ENCODE assay signal across 35 cellular contexts in genomic region chr1:92690212-92690906, GRCh38.
"Had no signal": no experiment of that assay in that cellular context is flagged by ENCODE, and none has a peak within 500 bp of the region (broad histone marks: within the 10 kb centered on the region; RNA-seq: fewer than 3 reads in every experiment).

No MANE protein-coding gene starts in this region.

- H3K9me3 Mint-ChIP-seq: activated B cell treated with CpG ODN at 0.5 μM for 24 hours; activated CD4-positive, alpha-beta memory T cell treated with anti-CD3 and anti-CD28 coated beads, Interleukin-2, amount 10 ng/mL, durations not matched to agents 7 days and 5 days; activated naive CD4-positive, alpha-beta T cell treated with anti-CD3 and anti-CD28 coated beads, Interleukin-2, amount 50 U/mL, for 24 hours; activated T-helper 17 cell treated with anti-CD3 and anti-CD28 coated beads, Interleukin-2, amount 50 U/mL, for 72 hours had no signal

- H3K4me3 Mint-ChIP-seq: activated B cell treated with CpG ODN at 0.5 μM for 24 hours; activated CD4-positive, alpha-beta memory T cell treated with anti-CD3 and anti-CD28 coated beads, Interleukin-2, amount 10 ng/mL, durations not matched to agents 7 days and 5 days; activated CD8-positive, alpha-beta memory T cell treated with anti-CD3 and anti-CD28 coated beads, Interleukin-2, amount 10 ng/mL, durations not matched to agents 7 days and 5 days; activated naive CD4-positive, alpha-beta T cell treated with anti-CD3 and anti-CD28 coated beads, Interleukin-2, amount 50 U/mL, for 24 hours; activated T-cell treated with anti-CD3 and anti-CD28 coated beads, Interleukin-2, amount 50 U/mL, for 72 hours; activated T-helper 17 cell treated with anti-CD3 and anti-CD28 coated beads, Interleukin-2, amount 50 U/mL, for 72 hours had no signal

- H3K9me3 ChIP-seq: adrenal gland, body of pancreas, breast epithelium, Peyer's patch, SJSA1 had no signal

- H3K27ac Mint-ChIP-seq: activated B cell treated with CpG ODN at 0.5 μM for 24 hours; activated CD4-positive, alpha-beta memory T cell treated with anti-CD3 and anti-CD28 coated beads, Interleukin-2, amount 10 ng/mL, durations not matched to agents 7 days and 5 days; activated CD8-positive, alpha-beta memory T cell treated with anti-CD3 and anti-CD28 coated beads, Interleukin-2, amount 10 ng/mL, durations not matched to agents 7 days and 5 days; activated naive CD4-positive, alpha-beta T cell treated with anti-CD3 and anti-CD28 coated beads, Interleukin-2, amount 50 U/mL, for 24 hours; activated T-cell treated with anti-CD3 and anti-CD28 coated beads, Interleukin-2, amount 50 U/mL, for 72 hours; activated T-helper 17 cell treated with anti-CD3 and anti-CD28 coated beads, Interleukin-2, amount 50 U/mL, for 72 hours had no signal

- H3K4me3 ChIP-seq: adrenal gland, body of pancreas, breast epithelium, Peyer's patch, SJSA1 had no signal

- H3K36me3 Mint-ChIP-seq: activated CD8-positive, alpha-beta memory T cell treated with anti-CD3 and anti-CD28 coated beads, Interleukin-2, amount 10 ng/mL, durations not matched to agents 7 days and 5 days had no signal

- H3K4me1 ChIP-seq: body of pancreas, breast epithelium, Peyer's patch, SJSA1 had no signal

- H3K36me3 ChIP-seq: breast epithelium had no signal

- H3K27me3 ChIP-seq: adrenal gland, body of pancreas, breast epithelium, Peyer's patch, SJSA1 had no signal

- H3K27ac ChIP-seq: adrenal gland, body of pancreas, breast epithelium, Peyer's patch, SJSA1, VCaP had no signal

- ATAC-seq: activated CD8-positive, alpha-beta memory T cell treated with anti-CD3 and anti-CD28 coated beads, Interleukin-2, amount 10 ng/mL, durations not matched to agents 7 days and 5 days; activated T-cell treated with anti-CD3 and anti-CD28 coated beads, Interleukin-2, amount 50 U/mL, for 72 hours; activated T-helper 17 cell treated with anti-CD3 and anti-CD28 coated beads, Interleukin-2, amount 50 U/mL, for 72 hours; body of pancreas had no signal

- H3K27me3 Mint-ChIP-seq: activated B cell treated with CpG ODN at 0.5 μM for 24 hours; activated naive CD4-positive, alpha-beta T cell treated with anti-CD3 and anti-CD28 coated beads, Interleukin-2, amount 50 U/mL, for 24 hours had no signal

- FAIRE-seq: astrocyte had no signal

- DNase-seq: activated B cell treated with CpG ODN at 0.5 μM for 24 hours; activated CD4-positive, alpha-beta memory T cell treated with anti-CD3 and anti-CD28 coated beads, Interleukin-2, amount 10 ng/mL, durations not matched to agents 7 days and 5 days; activated CD4-positive, alpha-beta T cell treated with anti-CD3 and anti-CD28 coated beads for 4 hours; activated CD4-positive, alpha-beta T cell treated with anti-CD3 and anti-CD28 coated beads, Interleukin-2, amount 50 U/mL, for 1 hour; activated CD4-positive, CD25-positive, alpha-beta regulatory T cell treated with anti-CD3 and anti-CD28 coated beads, Interleukin-2, amount 50 U/mL, for 72 hours; activated CD8-positive, alpha-beta memory T cell treated with anti-CD3 and anti-CD28 coated beads for 24 hours; activated CD8-positive, alpha-beta memory T cell treated with anti-CD3 and anti-CD28 coated beads, Interleukin-2, amount 10 ng/mL, durations not matched to agents 7 days and 5 days; activated CD8-positive, alpha-beta memory T cell treated with anti-CD3 and anti-CD28 coated beads, Interleukin-2, amount 50 U/mL, for 48 hours; activated effector memory CD4-positive, alpha-beta T cell treated with anti-CD3 and anti-CD28 coated beads, Interleukin-2, amount 50 U/mL, for 16 hours; activated naive CD4-positive, alpha-beta T cell; activated T-cell treated with anti-CD3 and anti-CD28 coated beads, Interleukin-2, amount 50 U/mL, for 72 hours; adrenal gland; body of pancreas; NCI-H1092 treated with DMSO at 0.1 percent for 48 hours; NCI-H1417; NCI-H146; NCI-H187; NCI-H2081 treated with DMSO at 0.1 percent for 48 hours; NCI-H2171; NCI-H510A; NCI-H526; NCI-H774; Peyer's patch; RPMI8226; SHP77 treated with DMSO at 0.1 percent for 48 hours; SW 1271; T-helper 1 cell; T-helper 2 cell; T-helper 9 cell had no signal
